In the genomic region with DNA sequence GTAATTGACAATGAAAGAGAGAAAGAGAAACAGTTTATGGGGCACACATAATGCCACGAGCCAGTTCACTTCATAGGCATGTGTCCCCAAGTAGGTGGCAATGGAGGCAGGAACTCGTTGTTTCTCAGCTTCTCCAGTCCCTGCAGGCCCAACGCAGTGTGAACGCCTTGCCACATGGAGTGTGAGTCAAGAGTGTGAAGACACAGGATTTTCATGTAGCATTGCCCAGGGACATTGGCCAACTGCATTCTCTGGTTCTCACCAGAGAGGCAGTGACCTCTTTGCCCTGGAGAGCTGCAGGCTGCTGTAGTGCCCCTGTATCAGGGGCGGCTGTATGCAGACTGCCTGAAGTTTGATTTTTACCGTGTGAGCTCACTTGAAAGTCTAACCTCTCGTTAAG, we compare ENCODE assay signal across 18 cellular contexts. TPM values are rescaled to one million over a fixed set of nuclear protein-coding genes. Genes with fewer than 3 reads are reported as not detected.
"Had no signal": no experiment of that assay in that cellular context is flagged by ENCODE, and none has a peak within 500 bp of the region (broad histone marks: within the 10 kb centered on the region; RNA-seq: fewer than 3 reads in every experiment).

No MANE protein-coding gene starts in this region.

- H3K9me3 Mint-ChIP-seq: naive thymus-derived CD8-positive, alpha-beta T cell had no signal

- H3K4me1 Mint-ChIP-seq: naive thymus-derived CD8-positive, alpha-beta T cell had no signal

- H2AFZ ChIP-seq: hepatocyte had no signal

- H3K4me3 ChIP-seq: hepatocyte had no signal

- H3K79me2 ChIP-seq: hepatocyte had no signal

- H3K4me3 Mint-ChIP-seq: naive thymus-derived CD8-positive, alpha-beta T cell had no signal

- ATAC-seq: naive thymus-derived CD8-positive, alpha-beta T cell; right cardiac atrium had no signal

- H3K4me2 ChIP-seq: hepatocyte had no signal

- H3K27ac Mint-ChIP-seq: naive thymus-derived CD8-positive, alpha-beta T cell had no signal

- H3K36me3 Mint-ChIP-seq: naive thymus-derived CD8-positive, alpha-beta T cell had no signal

- DNase-seq: erythroblast; foreskin melanocyte; kidney; left cardiac atrium; right cardiac atrium; small intestine; stimulated activated CD4-positive, alpha-beta T cell treated with anti-CD3 and anti-CD28 coated beads, Interleukin-12 subunit alpha, Interleukin-12 subunit beta, amount 100 ng/mL, for 4 hours; stimulated activated naive CD4-positive, alpha-beta T cell treated with Interleukin-2 at 50 U/mL for 16 hours; trophoblast cell had no signal

- H3K27ac ChIP-seq: hepatocyte had no signal

RNA-seq across cellular contexts. Expression of a gene that starts 12.9 kb away (rescaled TPM):
- total RNA-seq: endothelial cell of umbilical vein; hepatocyte; kidney; left cardiac atrium; liver; lung microvascular endothelial cell; mesenteric fat pad; mononuclear cell; naive thymus-derived CD8-positive, alpha-beta T cell; omental fat pad; pulmonary artery endothelial cell; right cardiac atrium had no signal
- polyA plus RNA-seq: endothelial cell of umbilical vein; hepatocyte; liver; naive thymus-derived CD8-positive, alpha-beta T cell; right cardiac atrium had no signal
